ENCODE assay signal across 8 cellular contexts in genomic region chr10:124626759-124627380, GRCh38.
DNase-seq lines count a peak whose midpoint lies in the region; ATAC-seq and TF ChIP-seq lines count a peak whose summit lies in the region.

No MANE protein-coding gene starts in this region.

- DNase-seq in T-helper 17 cell (peak in 1 of 3 donors; percentile 35), esophagus squamous epithelium (lab: John Stamatoyannopoulos, UW) (no peak), suprapubic skin (ENCODE audit: low spot score in 2 of 2) (no peak), D341Med (ENCODE audit: low spot score) (no peak), mesenteric fat pad (ENCODE audit: low spot score) (no peak), sciatic nerve (ENCODE audit: low spot score) (no peak)

- H3K27ac Mint-ChIP-seq in T-helper 17 cell: peak overlapping the region; percentile 89

- H3K27me3 ChIP-seq in esophagus squamous epithelium (no peaks in the 10 kb centered on the region), suprapubic skin (no peaks in the 10 kb centered on the region)

- no peaks in the 10 kb centered on the region for H3K27me3 Mint-ChIP-seq in T-helper 17 cell

- H3K36me3 Mint-ChIP-seq in T-helper 17 cell (ENCODE audit: low read depth): no peaks in the 10 kb centered on the region

- H3K9me3 ChIP-seq in T-helper 17 cell (ENCODE audit: control insufficient read depth, low read length, poor library complexity, severe bottlenecking): no peaks in the 10 kb centered on the region
- H3K9me3 ChIP-seq in esophagus squamous epithelium: no peaks in the 10 kb centered on the region
- no peaks in the 10 kb centered on the region for H3K9me3 ChIP-seq in suprapubic skin

- H3K27ac ChIP-seq in esophagus squamous epithelium: peak overlapping the region; percentile 35 to 59 (median 54)
- peak overlapping the region; percentile 59 for H3K27ac ChIP-seq in suprapubic skin

- TF ChIP-seq POLR2A in esophagus squamous epithelium (IDR thresholded peaks at IDR 0.05): no peak
- TF ChIP-seq POLR2A in suprapubic skin (IDR thresholded peaks at IDR 0.05): no peak

- peaks cover 52 to 98% (median 65%) of the 10 kb centered on the region in 3 donors for H3K4me1 ChIP-seq in esophagus squamous epithelium
- H3K4me1 ChIP-seq in suprapubic skin: peaks cover 80% of the 10 kb centered on the region

- WGBS in esophagus squamous epithelium, 2 donors: 20 to 46% methylated on average over 5 to 6 of the region's 13 CpGs
- 42% methylated on average over 10 of the region's 13 CpGs for WGBS in suprapubic skin

- peaks cover 6 to 24% (median 7%) of the 10 kb centered on the region in 3 donors for H3K36me3 ChIP-seq in esophagus squamous epithelium
- H3K36me3 ChIP-seq in suprapubic skin: peaks cover 20% of the 10 kb centered on the region

- peak overlapping the region; percentile 62 for H3K4me3 Mint-ChIP-seq in T-helper 17 cell

- TF ChIP-seq CTCF in esophagus squamous epithelium (IDR thresholded peaks at IDR 0.05) (peak in 1 of 6 experiments; percentile 16), suprapubic skin (IDR thresholded peaks at IDR 0.05) (no peak)

- intact Hi-C loops in esophagus squamous epithelium (cut with DNase I) (no loop called here), sciatic nerve (cut with DNase I) (no loop called here)

- H3K4me3 ChIP-seq in esophagus squamous epithelium: no peak overlapping the region
- H3K4me3 ChIP-seq in suprapubic skin: no peak overlapping the region

- H3K4me1 Mint-ChIP-seq in T-helper 17 cell: peaks cover 45% of the 10 kb centered on the region

- ATAC-seq in GM18873 (IDR thresholded peaks at IDR 0.05; ENCODE audit: low FRiP score, unreplicated experiment) (peak; percentile 78), HG02763 (IDR thresholded peaks at IDR 0.05; ENCODE audit: unreplicated experiment) (peak; percentile 74), T-helper 17 cell (peak; percentile 89), sciatic nerve (no peak)

- TF ChIP-seq EP300 in suprapubic skin (IDR thresholded peaks at IDR 0.05): no peak
